ENCODE assay signal across 35 cellular contexts in genomic region chr14:71527807-71528206, GRCh38.
"Had no signal": no experiment of that assay in that cellular context is flagged by ENCODE, and none has a peak within 500 bp of the region (broad histone marks: within the 10 kb centered on the region; RNA-seq: fewer than 3 reads in every experiment).

No MANE protein-coding gene starts in this region.

- H3K4me1 ChIP-seq: body of pancreas, breast epithelium, Peyer's patch had no signal

- H3K27me3 Mint-ChIP-seq: activated CD4-positive, alpha-beta T cell treated with anti-CD3 and anti-CD28 coated beads for 36 hours; activated CD4-positive, alpha-beta T cell treated with anti-CD3 and anti-CD28 coated beads, Interleukin-2, amount 10 ng/mL, durations not matched to agents 7 days and 5 days; activated naive CD4-positive, alpha-beta T cell treated with anti-CD3 and anti-CD28 coated beads, Interleukin-2, amount 50 U/mL, for 24 hours; activated naive CD8-positive, alpha-beta T cell treated with anti-CD3 and anti-CD28 coated beads, Interleukin-2, amount 10 ng/mL, durations not matched to agents 7 days and 5 days; activated T-cell treated with anti-CD3 and anti-CD28 coated beads, Interleukin-2, amount 50 U/mL, for 24 hours had no signal

- H3K9me3 ChIP-seq: body of pancreas, breast epithelium, MG63, Peyer's patch, SJSA1, SK-N-SH had no signal

- ATAC-seq: activated CD4-positive, alpha-beta T cell treated with anti-CD3 and anti-CD28 coated beads for 36 hours; activated CD4-positive, CD25-positive, alpha-beta regulatory T cell treated with anti-CD3 and anti-CD28 coated beads, Interleukin-2, amount 50 U/mL, for 24 hours; activated CD8-positive, alpha-beta T cell treated with anti-CD3 and anti-CD28 coated beads, Interleukin-2, amount 10 ng/mL, durations not matched to agents 7 days and 5 days; body of pancreas; PC-3; WTC11 had no signal

- H3K36me3 ChIP-seq: breast epithelium, MG63, Peyer's patch, SJSA1 had no signal

- H3K4me3 ChIP-seq: body of pancreas, breast epithelium, MG63, Peyer's patch, SJSA1 had no signal

- H3K9me3 Mint-ChIP-seq: activated CD4-positive, alpha-beta T cell treated with anti-CD3 and anti-CD28 coated beads, Interleukin-2, amount 10 ng/mL, durations not matched to agents 7 days and 5 days; activated naive CD4-positive, alpha-beta T cell treated with anti-CD3 and anti-CD28 coated beads, Interleukin-2, amount 50 U/mL, for 24 hours; activated naive CD8-positive, alpha-beta T cell treated with anti-CD3 and anti-CD28 coated beads, Interleukin-2, amount 10 ng/mL, durations not matched to agents 7 days and 5 days; activated T-cell treated with anti-CD3 and anti-CD28 coated beads, Interleukin-2, amount 50 U/mL, for 24 hours; activated T-helper 2 cell treated with anti-CD3 and anti-CD28 coated beads, Interferon-gamma antibody, Interleukin-2, Interleukin-4, amounts not matched to agents 10 μg/mL and 5 μg/mL and 100 μg/mL, durations not matched to agents 14 hours and 24 hours and 36 hours; T-helper 1 cell treated with Interleukin-12 subunit alpha and Interleukin-12 subunit beta and Interleukin-4 antibody, amounts not matched to agents 30 μg/mL and 1 μg/mL, for 36 hours; T-helper 2 cell treated with Interferon-gamma antibody and Interleukin-4, amounts not matched to agents 5 μg/mL and 100 μg/mL, for 36 hours; WTC11 had no signal

- H3K27me3 ChIP-seq: body of pancreas, breast epithelium, MG63, Peyer's patch, SJSA1 had no signal

- H3K27ac ChIP-seq: body of pancreas, breast epithelium, Peyer's patch, SJSA1 had no signal

- DNase-seq: activated CD4-positive, alpha-beta T cell treated with anti-CD3 and anti-CD28 coated beads for 36 hours; activated CD4-positive, alpha-beta T cell treated with anti-CD3 and anti-CD28 coated beads, Interleukin-2, amount 10 ng/mL, durations not matched to agents 7 days and 5 days; activated CD4-positive, alpha-beta T cell treated with anti-CD3 and anti-CD28 coated beads, Interleukin-2, amount 50 U/mL, for 48 hours; activated CD8-positive, alpha-beta T cell treated with anti-CD3 and anti-CD28 coated beads, Interleukin-2, amount 10 ng/mL, durations not matched to agents 7 days and 5 days; activated gamma-delta T cell; activated naive CD4-positive, alpha-beta T cell treated with Interleukin-2 at 50 U/mL for 16 hours; activated naive CD8-positive, alpha-beta T cell treated with anti-CD3 and anti-CD28 coated beads, Interleukin-2, amount 10 ng/mL, durations not matched to agents 7 days and 5 days; activated T-cell treated with anti-CD3 and anti-CD28 coated beads, Interleukin-2, amount 50 U/mL, for 24 hours; anterior cingulate cortex; body of pancreas; Kasumi-1; KG1; MG63; NCI-H1048; NCI-H1105 treated with DMSO at 0.1 percent for 48 hours; NCI-H1436; NCI-H1694; NCI-H1930; NCI-H2081 treated with DMSO at 0.1 percent for 48 hours; NCI-H226; NCI-H446 treated with DMSO at 0.1 percent for 48 hours; NCI-H524; PC-3; Peyer's patch; RPMI8226; SHP77 treated with DMSO at 0.1 percent for 48 hours; SK-N-SH had no signal

- H3K27ac Mint-ChIP-seq: activated CD4-positive, alpha-beta T cell treated with anti-CD3 and anti-CD28 coated beads for 36 hours; activated CD4-positive, alpha-beta T cell treated with anti-CD3 and anti-CD28 coated beads, Interleukin-2, amount 10 ng/mL, durations not matched to agents 7 days and 5 days; activated CD8-positive, alpha-beta T cell treated with anti-CD3 and anti-CD28 coated beads, Interleukin-2, amount 10 ng/mL, durations not matched to agents 7 days and 5 days; activated naive CD4-positive, alpha-beta T cell treated with anti-CD3 and anti-CD28 coated beads, Interleukin-2, amount 50 U/mL, for 24 hours; activated naive CD8-positive, alpha-beta T cell treated with anti-CD3 and anti-CD28 coated beads, Interleukin-2, amount 10 ng/mL, durations not matched to agents 7 days and 5 days; activated T-cell treated with anti-CD3 and anti-CD28 coated beads, Interleukin-2, amount 50 U/mL, for 24 hours; activated T-helper 2 cell treated with anti-CD3 and anti-CD28 coated beads, Interferon-gamma antibody, Interleukin-2, Interleukin-4, amounts not matched to agents 10 μg/mL and 5 μg/mL and 100 μg/mL, durations not matched to agents 14 hours and 24 hours and 36 hours; T-helper 1 cell treated with Interleukin-12 subunit alpha and Interleukin-12 subunit beta and Interleukin-4 antibody, amounts not matched to agents 30 μg/mL and 1 μg/mL, for 36 hours; T-helper 2 cell treated with Interferon-gamma antibody and Interleukin-4, amounts not matched to agents 5 μg/mL and 100 μg/mL, for 36 hours; WTC11 had no signal

- H3K4me3 Mint-ChIP-seq: activated CD4-positive, alpha-beta T cell treated with anti-CD3 and anti-CD28 coated beads for 36 hours; activated CD4-positive, alpha-beta T cell treated with anti-CD3 and anti-CD28 coated beads, Interleukin-2, amount 10 ng/mL, durations not matched to agents 7 days and 5 days; activated CD8-positive, alpha-beta T cell treated with anti-CD3 and anti-CD28 coated beads, Interleukin-2, amount 10 ng/mL, durations not matched to agents 7 days and 5 days; activated naive CD4-positive, alpha-beta T cell treated with anti-CD3 and anti-CD28 coated beads, Interleukin-2, amount 50 U/mL, for 24 hours; activated naive CD8-positive, alpha-beta T cell treated with anti-CD3 and anti-CD28 coated beads, Interleukin-2, amount 10 ng/mL, durations not matched to agents 7 days and 5 days; activated T-cell treated with anti-CD3 and anti-CD28 coated beads, Interleukin-2, amount 50 U/mL, for 24 hours; T-helper 1 cell treated with Interleukin-12 subunit alpha and Interleukin-12 subunit beta and Interleukin-4 antibody, amounts not matched to agents 30 μg/mL and 1 μg/mL, for 36 hours; T-helper 2 cell treated with Interferon-gamma antibody and Interleukin-4, amounts not matched to agents 5 μg/mL and 100 μg/mL, for 36 hours; WTC11 had no signal
